ENCODE assay signal across 8 cellular contexts in genomic region chr6:7139835-7140470, GRCh38. TPM values are rescaled to one million over a fixed set of nuclear protein-coding genes. Genes with fewer than 3 reads are reported as not detected.
DNase-seq lines count a peak whose midpoint lies in the region; ATAC-seq and TF ChIP-seq lines count a peak whose summit lies in the region.

No MANE protein-coding gene starts in this region.

- no peaks in the 10 kb centered on the region for H3K36me3 ChIP-seq in testis (ENCODE audit: low read depth, missing control alignments)
- H3K36me3 ChIP-seq in H7 (replicated peaks; ENCODE audit: control insufficient read depth, insufficient read depth, low read length) = no peaks in the 10 kb centered on the region

- intact Hi-C loops in testis (cut with DNase I; ENCODE audit: low total_unique reads) = no loop called here

- ATAC-seq in HG03457 (IDR thresholded peaks at IDR 0.05; ENCODE audit: unreplicated experiment) = no peak

- no peak for TF ChIP-seq CTCF in testis (IDR thresholded peaks at IDR 0.05)

- peak overlapping the region; percentile 93 for H3K27ac Mint-ChIP-seq in activated T-cell treated with anti-CD3 and anti-CD28 coated beads, Interleukin-2, amount 50 U/mL, for 24 hours
- H3K27ac Mint-ChIP-seq in activated CD4-positive, alpha-beta memory T cell treated with anti-CD3 and anti-CD28 coated beads, Interleukin-2, amount 10 ng/mL, durations not matched to agents 7 days and 5 days = peak overlapping the region; percentile 35

- no peaks in the 10 kb centered on the region for H3K9me3 Mint-ChIP-seq in activated T-cell treated with anti-CD3 and anti-CD28 coated beads, Interleukin-2, amount 50 U/mL, for 24 hours
- H3K9me3 Mint-ChIP-seq in activated CD4-positive, alpha-beta memory T cell treated with anti-CD3 and anti-CD28 coated beads, Interleukin-2, amount 10 ng/mL, durations not matched to agents 7 days and 5 days = no peaks in the 10 kb centered on the region

- H3K27me3 ChIP-seq in testis (no peaks in the 10 kb centered on the region), H7 (ENCODE audit: control insufficient read depth, insufficient read depth, low read length) (no peaks in the 10 kb centered on the region)

- POLR2A ChIA-PET in activated CD4-positive, alpha-beta memory T cell treated with anti-CD3 and anti-CD28 coated beads, Interleukin-2, amount 10 ng/mL, durations not matched to agents 7 days and 5 days (lab: Charles Lee) = interaction anchor here (0.5 to 2.7 kb wide), 4 partner anchors 9 to 160 kb away, joined by 3 to 19 read pairs (median 10); partner anchors contain the start of gene RREB1

- 50 to 63% methylated on average over 7 of the region's 7 CpGs for WGBS in testis, 2 donors

- CTCF ChIA-PET in activated CD4-positive, alpha-beta memory T cell treated with anti-CD3 and anti-CD28 coated beads, Interleukin-2, amount 10 ng/mL, durations not matched to agents 7 days and 5 days (lab: Charles Lee) = no interaction called here

- peaks cover 85% of the 10 kb centered on the region for H3K4me1 Mint-ChIP-seq in activated T-cell treated with anti-CD3 and anti-CD28 coated beads, Interleukin-2, amount 50 U/mL, for 24 hours (ENCODE audit: low read depth)
- H3K4me1 Mint-ChIP-seq in activated CD4-positive, alpha-beta memory T cell treated with anti-CD3 and anti-CD28 coated beads, Interleukin-2, amount 10 ng/mL, durations not matched to agents 7 days and 5 days = peaks cover 67% of the 10 kb centered on the region

- no peak for TF ChIP-seq POLR2A in testis (IDR thresholded peaks at IDR 0.05)

- no peaks in the 10 kb centered on the region for H3K27me3 Mint-ChIP-seq in activated T-cell treated with anti-CD3 and anti-CD28 coated beads, Interleukin-2, amount 50 U/mL, for 24 hours
- no peaks in the 10 kb centered on the region for H3K27me3 Mint-ChIP-seq in activated CD4-positive, alpha-beta memory T cell treated with anti-CD3 and anti-CD28 coated beads, Interleukin-2, amount 10 ng/mL, durations not matched to agents 7 days and 5 days

- H3K4me1 ChIP-seq in testis = peaks cover 54% of the 10 kb centered on the region

- no peak for DNase-seq in activated T-cell treated with anti-CD3 and anti-CD28 coated beads, Interleukin-2, amount 50 U/mL, for 24 hours
- no peak for DNase-seq in activated T-cell treated with anti-CD3 and anti-CD28 coated beads, Interleukin-2, amount 50 U/mL, for 1 hour
- DNase-seq in activated CD4-positive, alpha-beta memory T cell treated with anti-CD3 and anti-CD28 coated beads, Interleukin-2, amount 10 ng/mL, durations not matched to agents 7 days and 5 days = no peak
- peak; percentile 59 for DNase-seq in left kidney (ENCODE audit: low read depth, low spot score)
- no peak for DNase-seq in testis
- DNase-seq in H7 = no peak
- no peak for DNase-seq in AG20443 (ENCODE audit: low spot score)

- H3K36me3 Mint-ChIP-seq in activated T-cell treated with anti-CD3 and anti-CD28 coated beads, Interleukin-2, amount 50 U/mL, for 24 hours (ENCODE audit: low read depth) = no peaks in the 10 kb centered on the region
- peaks cover 3% of the 10 kb centered on the region for H3K36me3 Mint-ChIP-seq in activated CD4-positive, alpha-beta memory T cell treated with anti-CD3 and anti-CD28 coated beads, Interleukin-2, amount 10 ng/mL, durations not matched to agents 7 days and 5 days (ENCODE audit: low read depth)

- H3K4me3 ChIP-seq in testis (peak overlapping the region; percentile 67 to 85), H7 (ENCODE audit: insufficient read depth, low read depth, low read length) (no peak overlapping the region)

- H3K9me3 ChIP-seq in testis = no peaks in the 10 kb centered on the region

- H3K27ac ChIP-seq in testis = peak overlapping the region; percentile 93 to 98

- H3K4me3 Mint-ChIP-seq in activated T-cell treated with anti-CD3 and anti-CD28 coated beads, Interleukin-2, amount 50 U/mL, for 24 hours = peak overlapping the region; percentile 77
- peak overlapping the region; percentile 75 for H3K4me3 Mint-ChIP-seq in activated CD4-positive, alpha-beta memory T cell treated with anti-CD3 and anti-CD28 coated beads, Interleukin-2, amount 10 ng/mL, durations not matched to agents 7 days and 5 days

RNA-seq across cellular contexts. Expression of gene RREB1, which starts 32.2 kb away (rescaled TPM):
- 10 to 100 TPM; 26.5 to 27.9 TPM for total RNA-seq in activated CD4-positive, alpha-beta memory T cell treated with anti-CD3 and anti-CD28 coated beads, Interleukin-2, amount 10 ng/mL, durations not matched to agents 7 days and 5 days
- total RNA-seq in testis = 10 to 100 TPM; 75.0 to 79.2 TPM
- polyA plus RNA-seq in testis (ENCODE audit: insufficient read depth, low read depth, low replicate concordance) = 30.0 TPM
- total RNA-seq in H7 (2014; rRNA removed; shearing (Covaris generic)) = 24.2 and 31.9 TPM in 2 replicates
